Comparison of ENCODE assay signal across 17 cellular contexts in genomic region chr6:97160280-97160679, GRCh38.
"Had no signal": no experiment of that assay in that cellular context is flagged by ENCODE, and none has a peak within 500 bp of the region (broad histone marks: within the 10 kb centered on the region; RNA-seq: fewer than 3 reads in every experiment).

No MANE protein-coding gene starts in this region.

- DNase-seq: activated CD4-positive, alpha-beta T cell treated with anti-CD3 and anti-CD28 coated beads for 1 hour; activated CD4-positive, alpha-beta T cell treated with anti-CD3 and anti-CD28 coated beads, Interleukin-2, amount 50 U/mL, for 48 hours; activated gamma-delta T cell; activated naive CD8-positive, alpha-beta T cell treated with anti-CD3 and anti-CD28 coated beads for 36 hours; activated T-cell treated with anti-CD3 and anti-CD28 coated beads, Interleukin-2, amount 50 U/mL, for 48 hours; kidney; left ventricle myocardium superior; naive B cell; pancreas; retina; stimulated activated CD4-positive, alpha-beta T cell treated with anti-CD3 and anti-CD28 coated beads, Interleukin-15, amount 100 ng/mL, for 24 hours; stimulated activated CD4-positive, alpha-beta T cell treated with anti-CD3 and anti-CD28 coated beads, Interleukin-4, amount 100 ng/mL, for 24 hours; stimulated activated naive CD8-positive, alpha-beta T cell treated with anti-CD3 and anti-CD28 coated beads, Interleukin-15, amount 100 ng/mL, for 72 hours had no signal

- H3K4me1 ChIP-seq: ascending aorta, gastroesophageal sphincter, pancreas had no signal

- H3K4me3 ChIP-seq: ascending aorta, gastroesophageal sphincter, pancreas, thoracic aorta had no signal

- H3K27me3 ChIP-seq: ascending aorta, gastroesophageal sphincter, pancreas had no signal

- H3K27ac ChIP-seq: ascending aorta, gastroesophageal sphincter, pancreas, thoracic aorta had no signal

- FAIRE-seq: kidney, urothelium cell line had no signal

- ATAC-seq: gastroesophageal sphincter; left ventricle myocardium superior; pancreas; stimulated activated naive CD8-positive, alpha-beta T cell treated with anti-CD3 and anti-CD28 coated beads, Interleukin-15, amount 100 ng/mL, for 72 hours had no signal

- H3K9me3 ChIP-seq: gastroesophageal sphincter, pancreas, thoracic aorta had no signal

- H3K36me3 ChIP-seq: pancreas, thoracic aorta had no signal
